ENCODE assay signal across 37 cellular contexts in genomic region chr9:98902925-98903324, GRCh38. TPM values are rescaled to one million over a fixed set of nuclear protein-coding genes. Genes with fewer than 3 reads are reported as not detected.
"Had no signal": no experiment of that assay in that cellular context is flagged by ENCODE, and none has a peak within 500 bp of the region (broad histone marks: within the 10 kb centered on the region; RNA-seq: fewer than 3 reads in every experiment).

No MANE protein-coding gene starts in this region.

- H3K9me3 Mint-ChIP-seq: activated CD4-positive, alpha-beta memory T cell treated with anti-CD3 and anti-CD28 coated beads, Interleukin-2, amount 10 ng/mL, durations not matched to agents 7 days and 5 days; activated CD4-positive, alpha-beta T cell treated with anti-CD3 and anti-CD28 coated beads, Interleukin-2, amount 10 ng/mL, durations not matched to agents 7 days and 5 days; activated naive CD4-positive, alpha-beta T cell treated with anti-CD3 and anti-CD28 coated beads, Interleukin-2, amount 10 ng/mL, durations not matched to agents 7 days and 5 days; activated naive CD4-positive, alpha-beta T cell treated with anti-CD3 and anti-CD28 coated beads, Interleukin-2, amount 50 U/mL, for 24 hours; activated naive CD8-positive, alpha-beta T cell treated with anti-CD3 and anti-CD28 coated beads, Interleukin-2, amount 10 ng/mL, durations not matched to agents 7 days and 5 days; activated naive CD8-positive, alpha-beta T cell treated with anti-CD3 and anti-CD28 coated beads, Interleukin-2, amount 50 U/mL, for 24 hours; activated T-cell treated with anti-CD3 and anti-CD28 coated beads, Interleukin-2, amount 50 U/mL, for 24 hours; activated T-helper 2 cell treated with anti-CD3 and anti-CD28 coated beads, Interferon-gamma antibody, Interleukin-2, Interleukin-4, amounts not matched to agents 10 μg/mL and 5 μg/mL and 100 μg/mL, durations not matched to agents 14 hours and 24 hours and 36 hours; central memory CD8-positive, alpha-beta T cell; T-helper 1 cell treated with Interleukin-12 subunit alpha and Interleukin-12 subunit beta and Interleukin-4 antibody, amounts not matched to agents 30 μg/mL and 1 μg/mL, for 36 hours; T-helper 2 cell treated with Interferon-gamma antibody and Interleukin-4, amounts not matched to agents 5 μg/mL and 100 μg/mL, for 36 hours had no signal

- DNase-seq: activated CD4-positive, alpha-beta memory T cell treated with anti-CD3 and anti-CD28 coated beads, Interleukin-2, amount 10 ng/mL, durations not matched to agents 7 days and 5 days; activated CD4-positive, alpha-beta T cell treated with anti-CD3 and anti-CD28 coated beads for 1 hour; activated CD4-positive, alpha-beta T cell treated with anti-CD3 and anti-CD28 coated beads for 36 hours; activated CD4-positive, alpha-beta T cell treated with anti-CD3 and anti-CD28 coated beads for 48 hours; activated CD4-positive, alpha-beta T cell treated with anti-CD3 and anti-CD28 coated beads, Interleukin-2, amount 10 ng/mL, durations not matched to agents 7 days and 5 days; activated CD4-positive, alpha-beta T cell treated with anti-CD3 and anti-CD28 coated beads, Interleukin-2, amount 50 U/mL, for 48 hours; activated CD4-positive, CD25-positive, alpha-beta regulatory T cell; activated CD8-positive, alpha-beta memory T cell treated with anti-CD3 and anti-CD28 coated beads for 24 hours; activated CD8-positive, alpha-beta memory T cell treated with anti-CD3 and anti-CD28 coated beads, Interleukin-2, amount 10 ng/mL, durations not matched to agents 7 days and 5 days; activated CD8-positive, alpha-beta memory T cell treated with anti-CD3 and anti-CD28 coated beads, Interleukin-2, amount 50 U/mL, for 48 hours; activated CD8-positive, alpha-beta T cell treated with anti-CD3 and anti-CD28 coated beads, Interleukin-2, amount 10 ng/mL, durations not matched to agents 7 days and 5 days; activated effector memory CD4-positive, alpha-beta T cell treated with Interleukin-2 at 50 U/mL for 16 hours; activated gamma-delta T cell; activated naive CD4-positive, alpha-beta T cell treated with anti-CD3 and anti-CD28 coated beads, Interleukin-2, amount 10 ng/mL, durations not matched to agents 7 days and 5 days; activated naive CD4-positive, alpha-beta T cell treated with Interleukin-2 at 50 U/mL for 16 hours; activated naive CD8-positive, alpha-beta T cell treated with anti-CD3 and anti-CD28 coated beads, Interleukin-2, amount 10 ng/mL, durations not matched to agents 7 days and 5 days; activated naive CD8-positive, alpha-beta T cell treated with anti-CD3 and anti-CD28 coated beads, Interleukin-2, amount 50 U/mL, for 24 hours; activated T-cell treated with anti-CD3 and anti-CD28 coated beads, Interleukin-2, amount 50 U/mL, for 24 hours; activated T-cell treated with anti-CD3 and anti-CD28 coated beads, Interleukin-2, amount 50 U/mL, for 48 hours; amygdala; anterior cingulate cortex; caudate nucleus; T-helper 1 cell; T-helper 2 cell; T-helper 9 cell had no signal

- H3K4me3 Mint-ChIP-seq: activated CD4-positive, alpha-beta memory T cell treated with anti-CD3 and anti-CD28 coated beads, Interleukin-2, amount 10 ng/mL, durations not matched to agents 7 days and 5 days; activated CD4-positive, alpha-beta T cell treated with anti-CD3 and anti-CD28 coated beads for 36 hours; activated CD4-positive, alpha-beta T cell treated with anti-CD3 and anti-CD28 coated beads, Interleukin-2, amount 10 ng/mL, durations not matched to agents 7 days and 5 days; activated CD8-positive, alpha-beta memory T cell treated with anti-CD3 and anti-CD28 coated beads, Interleukin-2, amount 10 ng/mL, durations not matched to agents 7 days and 5 days; activated CD8-positive, alpha-beta T cell treated with anti-CD3 and anti-CD28 coated beads, Interleukin-2, amount 10 ng/mL, durations not matched to agents 7 days and 5 days; activated naive CD4-positive, alpha-beta T cell treated with anti-CD3 and anti-CD28 coated beads, Interleukin-2, amount 10 ng/mL, durations not matched to agents 7 days and 5 days; activated naive CD4-positive, alpha-beta T cell treated with anti-CD3 and anti-CD28 coated beads, Interleukin-2, amount 50 U/mL, for 24 hours; activated naive CD8-positive, alpha-beta T cell; activated naive CD8-positive, alpha-beta T cell treated with anti-CD3 and anti-CD28 coated beads, Interleukin-2, amount 10 ng/mL, durations not matched to agents 7 days and 5 days; activated naive CD8-positive, alpha-beta T cell treated with anti-CD3 and anti-CD28 coated beads, Interleukin-2, amount 50 U/mL, for 24 hours; activated T-cell treated with anti-CD3 and anti-CD28 coated beads, Interleukin-2, amount 50 U/mL, for 24 hours; brain; central memory CD8-positive, alpha-beta T cell; T-helper 1 cell treated with Interleukin-12 subunit alpha and Interleukin-12 subunit beta and Interleukin-4 antibody, amounts not matched to agents 30 μg/mL and 1 μg/mL, for 36 hours; T-helper 2 cell treated with Interferon-gamma antibody and Interleukin-4, amounts not matched to agents 5 μg/mL and 100 μg/mL, for 36 hours; WTC11 had no signal

- H3K36me3 ChIP-seq: ascending aorta, cardiac muscle cell had no signal

- H3K9me3 ChIP-seq: ascending aorta had no signal

- H3K4me1 ChIP-seq: ascending aorta had no signal

- H3K27ac Mint-ChIP-seq: activated CD4-positive, alpha-beta memory T cell treated with anti-CD3 and anti-CD28 coated beads, Interleukin-2, amount 10 ng/mL, durations not matched to agents 7 days and 5 days; activated CD4-positive, alpha-beta T cell treated with anti-CD3 and anti-CD28 coated beads for 36 hours; activated CD4-positive, alpha-beta T cell treated with anti-CD3 and anti-CD28 coated beads, Interleukin-2, amount 10 ng/mL, durations not matched to agents 7 days and 5 days; activated CD8-positive, alpha-beta memory T cell treated with anti-CD3 and anti-CD28 coated beads, Interleukin-2, amount 10 ng/mL, durations not matched to agents 7 days and 5 days; activated CD8-positive, alpha-beta T cell treated with anti-CD3 and anti-CD28 coated beads, Interleukin-2, amount 10 ng/mL, durations not matched to agents 7 days and 5 days; activated naive CD4-positive, alpha-beta T cell treated with anti-CD3 and anti-CD28 coated beads, Interleukin-2, amount 10 ng/mL, durations not matched to agents 7 days and 5 days; activated naive CD4-positive, alpha-beta T cell treated with anti-CD3 and anti-CD28 coated beads, Interleukin-2, amount 50 U/mL, for 24 hours; activated naive CD8-positive, alpha-beta T cell; activated naive CD8-positive, alpha-beta T cell treated with anti-CD3 and anti-CD28 coated beads, Interleukin-2, amount 10 ng/mL, durations not matched to agents 7 days and 5 days; activated naive CD8-positive, alpha-beta T cell treated with anti-CD3 and anti-CD28 coated beads, Interleukin-2, amount 50 U/mL, for 24 hours; activated T-cell treated with anti-CD3 and anti-CD28 coated beads, Interleukin-2, amount 50 U/mL, for 24 hours; activated T-helper 2 cell treated with anti-CD3 and anti-CD28 coated beads, Interferon-gamma antibody, Interleukin-2, Interleukin-4, amounts not matched to agents 10 μg/mL and 5 μg/mL and 100 μg/mL, durations not matched to agents 14 hours and 24 hours and 36 hours; brain; T-helper 1 cell treated with Interleukin-12 subunit alpha and Interleukin-12 subunit beta and Interleukin-4 antibody, amounts not matched to agents 30 μg/mL and 1 μg/mL, for 36 hours; T-helper 2 cell treated with Interferon-gamma antibody and Interleukin-4, amounts not matched to agents 5 μg/mL and 100 μg/mL, for 36 hours; WTC11 had no signal

- H3K4me1 Mint-ChIP-seq: activated CD4-positive, alpha-beta memory T cell treated with anti-CD3 and anti-CD28 coated beads, Interleukin-2, amount 10 ng/mL, durations not matched to agents 7 days and 5 days; activated naive CD4-positive, alpha-beta T cell treated with anti-CD3 and anti-CD28 coated beads, Interleukin-2, amount 10 ng/mL, durations not matched to agents 7 days and 5 days; central memory CD8-positive, alpha-beta T cell; WTC11 had no signal

- H3K4me3 ChIP-seq: ascending aorta, cardiac muscle cell had no signal

- H3K27me3 ChIP-seq: ascending aorta, cardiac muscle cell had no signal

- H3K36me3 Mint-ChIP-seq: activated CD8-positive, alpha-beta memory T cell treated with anti-CD3 and anti-CD28 coated beads, Interleukin-2, amount 10 ng/mL, durations not matched to agents 7 days and 5 days; activated naive CD4-positive, alpha-beta T cell treated with anti-CD3 and anti-CD28 coated beads, Interleukin-2, amount 10 ng/mL, durations not matched to agents 7 days and 5 days; activated naive CD4-positive, alpha-beta T cell treated with anti-CD3 and anti-CD28 coated beads, Interleukin-2, amount 50 U/mL, for 24 hours; activated naive CD8-positive, alpha-beta T cell; activated naive CD8-positive, alpha-beta T cell treated with anti-CD3 and anti-CD28 coated beads, Interleukin-2, amount 10 ng/mL, durations not matched to agents 7 days and 5 days; brain; WTC11 had no signal

- ATAC-seq: activated CD4-positive, alpha-beta T cell treated with anti-CD3 and anti-CD28 coated beads for 36 hours; activated CD4-positive, CD25-positive, alpha-beta regulatory T cell treated with anti-CD3 and anti-CD28 coated beads, Interleukin-2, amount 50 U/mL, for 24 hours; activated CD8-positive, alpha-beta memory T cell treated with anti-CD3 and anti-CD28 coated beads, Interleukin-2, amount 10 ng/mL, durations not matched to agents 7 days and 5 days; activated CD8-positive, alpha-beta T cell treated with anti-CD3 and anti-CD28 coated beads, Interleukin-2, amount 10 ng/mL, durations not matched to agents 7 days and 5 days; activated naive CD8-positive, alpha-beta T cell treated with anti-CD3 and anti-CD28 coated beads, Interleukin-2, amount 50 U/mL, for 24 hours; WTC11 had no signal

- H3K27ac ChIP-seq: ascending aorta, cardiac muscle cell, VCaP had no signal

RNA-seq across cellular contexts. Expression of gene COL15A1, which starts 40.8 kb away (rescaled TPM):
- total RNA-seq: activated CD4-positive, alpha-beta T cell treated with anti-CD3 and anti-CD28 coated beads for 36 hours; activated T-helper 2 cell treated with anti-CD3 and anti-CD28 coated beads, Interferon-gamma antibody, Interleukin-2, Interleukin-4, amounts not matched to agents 10 μg/mL and 5 μg/mL and 100 μg/mL, durations not matched to agents 14 hours and 24 hours and 36 hours had no signal
